ENCODE assay signal across 8 cellular contexts in genomic region chr2:96536445-96537065, GRCh38. TPM values are rescaled to one million over a fixed set of nuclear protein-coding genes. Genes with fewer than 3 reads are reported as not detected.
A peak's percentile ranks its signal among the peaks of the same experiment; 100 is the strongest.
DNase-seq lines count a peak whose midpoint lies in the region; ATAC-seq and TF ChIP-seq lines count a peak whose summit lies in the region.

Gene ARID5A, plus strand, starts transcription at chr2:96536752. Its CDS starts 75 bp downstream, at chr2:96536827.

- peaks cover 65% of the 10 kb centered on the region for H3K4me1 Mint-ChIP-seq in HFFc6 (ENCODE audit: low read depth)
- H3K4me1 Mint-ChIP-seq in osteocyte (ENCODE audit: unreplicated experiment), result peaks cover 69% of the 10 kb centered on the region

- DNase-seq in GM10266 (ENCODE audit: extremely low spot score) (peak; percentile 94), HFFc6 (peak; percentile 70), NB4 (ENCODE audit: low read depth) (peak; percentile 96), glomerular visceral epithelial cell (ENCODE audit: extremely low spot score) (peak; percentile 93), osteocyte (ENCODE audit: extremely low spot score, unreplicated experiment) (peak; percentile 93), testis (peak; percentile 97)
- DNase-seq in activated naive CD4-positive, alpha-beta T cell treated with anti-CD3 and anti-CD28 coated beads, Interleukin-2, amount 50 U/mL, for 16 hours, result peak; percentile 94

- no peaks in the 10 kb centered on the region for H3K36me3 ChIP-seq in testis (ENCODE audit: low read depth, missing control alignments)

- TF ChIP-seq CTCF in GM10266 (IDR thresholded peaks at IDR 0.05; ENCODE audit: control insufficient read depth, insufficient read depth, low read depth, missing control alignments) (no peak), HFFc6 (IDR thresholded peaks at IDR 0.05) (peak; percentile 71), NB4 (IDR thresholded peaks at IDR 0.05; ENCODE audit: low read depth, low read length) (no peak), osteocyte (IDR thresholded peaks at IDR 0.05) (peak; percentile 28), testis (IDR thresholded peaks at IDR 0.05) (peak; percentile 51 to 66 (median 57))

- no peaks in the 10 kb centered on the region for H3K27me3 ChIP-seq in testis

- peak within 1 kb of the TSS; percentile 52 for H3K27ac Mint-ChIP-seq in HFFc6
- peak within 1 kb of the TSS; percentile 87 for H3K27ac Mint-ChIP-seq in osteocyte (ENCODE audit: unreplicated experiment)

- peak within 1 kb of the TSS; percentile 92 for H3K4me3 Mint-ChIP-seq in HFFc6
- H3K4me3 Mint-ChIP-seq in osteocyte (ENCODE audit: unreplicated experiment), result peak within 1 kb of the TSS; percentile 89

- TF ChIP-seq POLR2A in NB4 (IDR thresholded peaks at IDR 0.05; ENCODE audit: extremely low read depth, insufficient read length), result peak; percentile 85
- TF ChIP-seq POLR2A in testis (IDR thresholded peaks at IDR 0.05), result peak; percentile 97

- peak within 1 kb of the TSS; percentile 65 for H3K4me3 ChIP-seq in NB4 (ENCODE audit: low read depth, low read length)
- H3K4me3 ChIP-seq in testis, result peak within 1 kb of the TSS; percentile 93

- H3K27ac ChIP-seq in testis, result peak within 1 kb of the TSS; percentile 88 to 92

- H3K36me3 Mint-ChIP-seq in HFFc6 (ENCODE audit: low read depth), result no peaks in the 10 kb centered on the region
- no peaks in the 10 kb centered on the region for H3K36me3 Mint-ChIP-seq in osteocyte (ENCODE audit: unreplicated experiment)

- WGBS in testis, 2 donors, result 1 to 5% methylated on average over 4 to 40 of the region's 69 CpGs

- H3K9me3 Mint-ChIP-seq in HFFc6 (no peaks in the 10 kb centered on the region), osteocyte (ENCODE audit: unreplicated experiment) (no peaks in the 10 kb centered on the region)

- H3K9me3 ChIP-seq in testis, result no peaks in the 10 kb centered on the region

- H3K4me1 ChIP-seq in testis, result peaks cover 56% of the 10 kb centered on the region

- peak; percentile 90 for ATAC-seq in SK-N-SH treated with all-trans-retinoic acid at 6 μM for 48 hours

- H3K27me3 Mint-ChIP-seq in HFFc6 (ENCODE audit: insufficient read depth), result no peaks in the 10 kb centered on the region
- no peaks in the 10 kb centered on the region for H3K27me3 Mint-ChIP-seq in osteocyte (ENCODE audit: unreplicated experiment)

- intact Hi-C loops in testis (cut with DNase I; ENCODE audit: low total_unique reads), result no loop called here

TF ChIP-seq in SK-N-SH treated with all-trans-retinoic acid at 6 μM for 48 hours, 23 proteins besides CTCF, POLR2A, EP300 and RAD21:
- no peak for TF ChIP-seq ISL1 (CRISPR knock-in tag; IDR thresholded peaks at IDR 0.05)
- no peak for TF ChIP-seq TSHZ2 (CRISPR knock-in tag; IDR thresholded peaks at IDR 0.05)
- no peak for TF ChIP-seq PPARA (CRISPR knock-in tag; IDR thresholded peaks at IDR 0.05; ENCODE audit: borderline replicate concordance)
- no peak for TF ChIP-seq TOX (CRISPR knock-in tag; IDR thresholded peaks at IDR 0.05; ENCODE audit: borderline replicate concordance)
- TF ChIP-seq TCF4 (CRISPR knock-in tag; IDR thresholded peaks at IDR 0.05; ENCODE audit: borderline replicate concordance), result no peak
- TF ChIP-seq GLIS3 (CRISPR knock-in tag; IDR thresholded peaks at IDR 0.05), result no peak
- TF ChIP-seq ZNF565 (CRISPR knock-in tag; conservative IDR thresholded peaks at IDR 0.05; ENCODE audit: low read depth), result no peak
- no peak for TF ChIP-seq POU6F1 (CRISPR knock-in tag; IDR thresholded peaks at IDR 0.05; ENCODE audit: borderline replicate concordance, low read depth)
- TF ChIP-seq ARNTL (CRISPR knock-in tag; IDR thresholded peaks at IDR 0.05; ENCODE audit: borderline replicate concordance, low read depth), result no peak
- TF ChIP-seq ZFP30 (CRISPR knock-in tag; IDR thresholded peaks at IDR 0.05), result no peak
TF ChIP-seq in SK-N-SH treated with all-trans-retinoic acid at 6 μM for 48 hours: peak in this region for 0.

RNA-seq across cellular contexts. Expression of gene ARID5A, which starts in this region (rescaled TPM):
- 10 to 100 TPM in 3 of 6 experiments, 1 to 10 TPM in 3; 9.6 to 13.6 (median 10.0) TPM for total RNA-seq in HFFc6 (2021; fragmentation: NEBNext Ultra II Directional; extraction: Animal tissue kit (Norgen Biotek cat#: 25700))
- 25.9 and 26.3 TPM in 2 replicates for total RNA-seq in osteocyte
- total RNA-seq in testis, result 10 to 100 TPM; 31.7 to 33.7 TPM
- 20.1 TPM for polyA plus RNA-seq in testis (ENCODE audit: insufficient read depth, low read depth, low replicate concordance)

Comparison
In these comparisons a context has a peak if more than half of its experiments do, and no peak if none do; other contexts are left out.
1. Peak in every context shown above with its lines: DNase-seq, ATAC-seq, H3K4me3 ChIP-seq and H3K27ac ChIP-seq.
2. CTCF ChIP-seq: peak in HFFc6 (single experiment), osteocyte (single experiment) and testis (3 of 3); none in GM10266 (single experiment) and NB4 (single experiment).